ENCODE assay signal across 8 cellular contexts in the genomic region with DNA sequence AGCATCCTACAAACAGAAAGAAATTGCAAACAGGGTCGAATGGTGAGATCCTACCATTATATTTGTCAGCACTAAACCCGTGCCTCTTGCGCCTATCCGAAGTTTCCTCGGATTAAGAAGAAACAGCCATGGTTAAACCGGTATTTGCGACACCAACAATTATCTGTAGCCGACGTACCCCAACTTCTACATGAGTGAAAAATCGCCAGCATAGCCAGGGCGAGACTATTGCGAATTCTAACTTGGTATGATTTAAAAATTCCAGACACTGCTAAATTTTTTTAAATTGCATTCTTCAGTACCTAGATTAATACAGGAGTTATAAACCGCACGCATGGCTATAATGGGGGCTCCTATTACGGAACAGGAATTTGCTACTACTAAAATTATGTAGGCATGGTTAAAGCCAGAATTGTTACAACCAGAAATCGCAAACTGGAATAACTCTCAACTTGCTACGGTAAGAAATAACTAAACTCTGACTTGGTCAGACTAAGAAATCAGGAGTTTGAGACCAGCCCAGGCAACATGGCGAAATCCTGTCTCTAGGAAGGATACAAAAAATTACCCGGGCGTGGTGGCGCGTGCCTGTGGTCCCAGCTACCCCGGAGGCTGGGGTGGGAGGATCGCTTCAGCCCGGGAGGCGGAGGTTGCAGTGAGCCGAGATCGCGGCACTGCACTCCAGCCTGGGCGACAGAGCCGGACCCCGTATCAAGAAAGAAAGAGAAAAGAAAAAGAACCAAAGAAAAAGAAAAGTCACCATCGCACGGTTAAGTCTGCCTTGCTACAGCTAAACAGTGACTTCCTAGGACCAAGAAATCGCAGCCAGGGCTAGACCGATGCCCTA. TPM values are rescaled to one million over a fixed set of nuclear protein-coding genes. Genes with fewer than 3 reads are reported as not detected.
DNase-seq lines count a peak whose midpoint lies in the region; ATAC-seq and TF ChIP-seq lines count a peak whose summit lies in the region.

No MANE protein-coding gene starts in this region.

- H3K4me3 ChIP-seq in esophagus squamous epithelium (peak overlapping the region; percentile 64 to 84 (median 81)), subcutaneous abdominal adipose tissue (ENCODE audit: low read depth in 1 of 5, low read length in 5 of 5) (peak overlapping the region; percentile 94 to 99 (median 95))
- peak overlapping the region; percentile 82 for H3K4me3 ChIP-seq in naive thymus-derived CD4-positive, alpha-beta T cell (ENCODE audit: low read length)

- CTCF ChIA-PET in naive thymus-derived CD4-positive, alpha-beta T cell (lab: Charles Lee), result interaction anchor here (0.7 to 4.5 kb wide), 11 partner anchors 16 to 157 kb away, joined by 3 to 46 read pairs (median 8); partner anchors contain the start of gene ZNF131

- H3K27me3 Mint-ChIP-seq in activated T-cell treated with anti-CD3 and anti-CD28 coated beads, Interleukin-2, amount 50 U/mL, for 24 hours, result no peaks in the 10 kb centered on the region
- H3K27me3 Mint-ChIP-seq in naive thymus-derived CD4-positive, alpha-beta T cell, result no peaks in the 10 kb centered on the region

- H3K36me3 ChIP-seq in ES-I3 (ENCODE audit: insufficient read depth, low read length) (no peaks in the 10 kb centered on the region), esophagus squamous epithelium (peaks cover 0 to 10% (median 1%) of the 10 kb centered on the region in 3 donors), subcutaneous abdominal adipose tissue (ENCODE audit: control insufficient read depth in 5 of 5, insufficient read depth in 5 of 5, low read length in 5 of 5) (peaks cover under 1 to 5% (median 2%) of the 10 kb centered on the region in 5 donors)
- peaks cover 0 to 13% (median 0%) of the 10 kb centered on the region in 3 experiments for H3K36me3 ChIP-seq in naive thymus-derived CD4-positive, alpha-beta T cell (ENCODE audit: control insufficient read depth in 2 of 3, insufficient read depth in 3 of 3, low read length in 3 of 3)

- POLR2A ChIA-PET in naive thymus-derived CD4-positive, alpha-beta T cell (lab: Charles Lee), result interaction anchor here (0.7 to 11.0 kb wide), 34 partner anchors 11 to 1195 kb away, joined by 3 to 595 read pairs (median 6); partner anchors contain the start of genes ANXA2R, HMGCS1, NNT and OXCT1

- H3K36me3 Mint-ChIP-seq in activated T-cell treated with anti-CD3 and anti-CD28 coated beads, Interleukin-2, amount 50 U/mL, for 24 hours (ENCODE audit: low read depth), result peaks cover 56% of the 10 kb centered on the region
- H3K36me3 Mint-ChIP-seq in naive thymus-derived CD4-positive, alpha-beta T cell, result peaks cover 1 to 24% (median 19%) of the 10 kb centered on the region in 5 donors

- peaks cover 40% of the 10 kb centered on the region for H3K4me1 Mint-ChIP-seq in activated T-cell treated with anti-CD3 and anti-CD28 coated beads, Interleukin-2, amount 50 U/mL, for 24 hours (ENCODE audit: low read depth)
- peaks cover 21 to 62% (median 45%) of the 10 kb centered on the region in 7 donors for H3K4me1 Mint-ChIP-seq in naive thymus-derived CD4-positive, alpha-beta T cell

- H3K9me3 Mint-ChIP-seq in activated T-cell treated with anti-CD3 and anti-CD28 coated beads, Interleukin-2, amount 50 U/mL, for 24 hours, result no peaks in the 10 kb centered on the region
- peaks cover 0 to 16% (median 3%) of the 10 kb centered on the region in 11 donors for H3K9me3 Mint-ChIP-seq in naive thymus-derived CD4-positive, alpha-beta T cell

- peak; percentile 62 for DNase-seq in NCI-H510A treated with DMSO at 0.1 percent for 48 hours (lab: John Stamatoyannopoulos, UW)
- peak; percentile 79 for DNase-seq in activated T-cell treated with anti-CD3 and anti-CD28 coated beads, Interleukin-2, amount 50 U/mL, for 24 hours
- DNase-seq in esophagus squamous epithelium (lab: John Stamatoyannopoulos, UW), result no peak
- peak in 7 of 9 donors; percentile 31 to 61 (median 42) for DNase-seq in naive thymus-derived CD4-positive, alpha-beta T cell
- no peak for DNase-seq in iPS-NIHi7 (ENCODE audit: extremely low spot score)

- WGBS in esophagus squamous epithelium, 2 donors, result 0 to 1% methylated on average over 35 to 36 of the region's 36 CpGs

- no peak for TF ChIP-seq CTCF in esophagus squamous epithelium (IDR thresholded peaks at IDR 0.05)

- H3K27ac Mint-ChIP-seq in activated T-cell treated with anti-CD3 and anti-CD28 coated beads, Interleukin-2, amount 50 U/mL, for 24 hours, result peak overlapping the region; percentile 99
- H3K27ac Mint-ChIP-seq in naive thymus-derived CD4-positive, alpha-beta T cell, result peak overlapping the region; percentile 99 to 100 (median 99)

- H3K9me3 ChIP-seq in ES-I3 (ENCODE audit: control insufficient read depth, insufficient read depth, low read length) (no peaks in the 10 kb centered on the region), esophagus squamous epithelium (no peaks in the 10 kb centered on the region), subcutaneous abdominal adipose tissue (ENCODE audit: control insufficient read depth in 5 of 5, low read length in 5 of 5) (no peaks in the 10 kb centered on the region)
- H3K9me3 ChIP-seq in naive thymus-derived CD4-positive, alpha-beta T cell (ENCODE audit: control insufficient read depth in 2 of 3, low read length in 3 of 3), result no peaks in the 10 kb centered on the region

- peak; percentile 19 for ATAC-seq in HG02759 (IDR thresholded peaks at IDR 0.05; ENCODE audit: unreplicated experiment)
- no peak for ATAC-seq in naive thymus-derived CD4-positive, alpha-beta T cell

- peak overlapping the region; percentile 72 for H3K9ac ChIP-seq in ES-I3 (ENCODE audit: low read depth, low read length)
- H3K9ac ChIP-seq in subcutaneous abdominal adipose tissue (ENCODE audit: low read length in 5 of 5), result peak overlapping the region; percentile 73 to 99 (median 92)

- H3K27ac ChIP-seq in esophagus squamous epithelium (peak overlapping the region; percentile 97 to 99 (median 99)), subcutaneous abdominal adipose tissue (ENCODE audit: low read depth, low read length) (peak overlapping the region; percentile 97)
- H3K27ac ChIP-seq in naive thymus-derived CD4-positive, alpha-beta T cell (ENCODE audit: low read depth, low read length), result peak overlapping the region; percentile 90

- no peak for TF ChIP-seq POLR2A in esophagus squamous epithelium (IDR thresholded peaks at IDR 0.05)

- intact Hi-C loops in esophagus squamous epithelium (cut with DNase I), result loop anchor here (5.0 kb wide), 1 partner anchor 57 kb away; the partner anchor contains the start of gene ZNF131
- intact Hi-C loops in naive thymus-derived CD4-positive, alpha-beta T cell (cut with micrococcal nuclease), result loop anchor here (1.0 to 2.0 kb wide), 20 partner anchors 23 to 1195 kb away; partner anchors contain the start of genes PAIP1 (in 2 of the 2), ANXA2R (in 1 of the 2), HMGCS1 (in 1 of the 2) and NIM1K (in 1 of the 2)

- H3K4me1 ChIP-seq in ES-I3 (ENCODE audit: insufficient read depth, low read length), result no peaks in the 10 kb centered on the region
- H3K4me1 ChIP-seq in esophagus squamous epithelium, result peaks cover 11 to 45% (median 19%) of the 10 kb centered on the region in 3 donors
- peaks cover 25 to 31% of the 10 kb centered on the region in 2 donors for H3K4me1 ChIP-seq in naive thymus-derived CD4-positive, alpha-beta T cell (ENCODE audit: control insufficient read depth in 2 of 2, insufficient read depth in 2 of 2, low read length in 2 of 2)
- H3K4me1 ChIP-seq in subcutaneous abdominal adipose tissue (ENCODE audit: control insufficient read depth in 5 of 5, insufficient read depth in 5 of 5, low read length in 5 of 5), result peaks cover 8 to 41% (median 33%) of the 10 kb centered on the region in 5 donors

- peak overlapping the region; percentile 93 for H3K4me3 Mint-ChIP-seq in activated T-cell treated with anti-CD3 and anti-CD28 coated beads, Interleukin-2, amount 50 U/mL, for 24 hours
- peak overlapping the region; percentile 93 to 100 (median 98) for H3K4me3 Mint-ChIP-seq in naive thymus-derived CD4-positive, alpha-beta T cell

- no peaks in the 10 kb centered on the region for H3K27me3 ChIP-seq in esophagus squamous epithelium
- no peaks in the 10 kb centered on the region for H3K27me3 ChIP-seq in naive thymus-derived CD4-positive, alpha-beta T cell (ENCODE audit: control insufficient read depth in 2 of 2, insufficient read depth in 2 of 2, low read length in 2 of 2)
- no peaks in the 10 kb centered on the region for H3K27me3 ChIP-seq in subcutaneous abdominal adipose tissue (ENCODE audit: control insufficient read depth in 5 of 5, insufficient read depth in 4 of 5, low read length in 5 of 5)

RNA-seq across cellular contexts. Expression of gene ANXA2R, which starts 25.5 kb away (rescaled TPM):
- total RNA-seq in esophagus squamous epithelium, result 1 to 10 TPM in 2 of 4 donors, under 1 TPM in 2; 0.57 to 2.5 (median 1.6) TPM
- 10 to 100 TPM; 13.2 to 61.4 (median 42.0) TPM for total RNA-seq in naive thymus-derived CD4-positive, alpha-beta T cell
- 10 to 100 TPM; 55.7 to 70.2 TPM for polyA plus RNA-seq in naive thymus-derived CD4-positive, alpha-beta T cell

RNA-seq across cellular contexts. Expression of gene ZNF131, which starts 55.1 kb away (rescaled TPM):
- 10 to 100 TPM; 20.7 to 48.1 (median 35.6) TPM for total RNA-seq in esophagus squamous epithelium
- 10 to 100 TPM; 47.2 to 83.4 (median 67.8) TPM for total RNA-seq in naive thymus-derived CD4-positive, alpha-beta T cell
- polyA plus RNA-seq in naive thymus-derived CD4-positive, alpha-beta T cell, result 10 to 100 TPM; 65.3 to 83.2 TPM

Comparison
In these comparisons a context has a peak if more than half of its experiments do, and no peak if none do; other contexts are left out.
1. DNase-seq: peak in NCI-H510A treated with DMSO at 0.1 percent for 48 hours (single experiment), activated T-cell treated with anti-CD3 and anti-CD28 coated beads, Interleukin-2, amount 50 U/mL, for 24 hours (single experiment) and naive thymus-derived CD4-positive, alpha-beta T cell (7 of 9); none in esophagus squamous epithelium (single experiment) and iPS-NIHi7 (single experiment).
2. RNA of gene ANXA2R, which starts 25.5 kb away (total RNA-seq): 13.2 to 61.4 TPM in naive thymus-derived CD4-positive, alpha-beta T cell; 0.57 to 2.5 TPM in esophagus squamous epithelium; every median in the first group is over 4 times any median in the second.
3. Peak in every context shown above with its lines, with median percentiles within 50 percentile points of each other: H3K27ac ChIP-seq and H3K4me3 ChIP-seq.